1 cellular context compared by ENCODE assay signal in the genomic region with DNA sequence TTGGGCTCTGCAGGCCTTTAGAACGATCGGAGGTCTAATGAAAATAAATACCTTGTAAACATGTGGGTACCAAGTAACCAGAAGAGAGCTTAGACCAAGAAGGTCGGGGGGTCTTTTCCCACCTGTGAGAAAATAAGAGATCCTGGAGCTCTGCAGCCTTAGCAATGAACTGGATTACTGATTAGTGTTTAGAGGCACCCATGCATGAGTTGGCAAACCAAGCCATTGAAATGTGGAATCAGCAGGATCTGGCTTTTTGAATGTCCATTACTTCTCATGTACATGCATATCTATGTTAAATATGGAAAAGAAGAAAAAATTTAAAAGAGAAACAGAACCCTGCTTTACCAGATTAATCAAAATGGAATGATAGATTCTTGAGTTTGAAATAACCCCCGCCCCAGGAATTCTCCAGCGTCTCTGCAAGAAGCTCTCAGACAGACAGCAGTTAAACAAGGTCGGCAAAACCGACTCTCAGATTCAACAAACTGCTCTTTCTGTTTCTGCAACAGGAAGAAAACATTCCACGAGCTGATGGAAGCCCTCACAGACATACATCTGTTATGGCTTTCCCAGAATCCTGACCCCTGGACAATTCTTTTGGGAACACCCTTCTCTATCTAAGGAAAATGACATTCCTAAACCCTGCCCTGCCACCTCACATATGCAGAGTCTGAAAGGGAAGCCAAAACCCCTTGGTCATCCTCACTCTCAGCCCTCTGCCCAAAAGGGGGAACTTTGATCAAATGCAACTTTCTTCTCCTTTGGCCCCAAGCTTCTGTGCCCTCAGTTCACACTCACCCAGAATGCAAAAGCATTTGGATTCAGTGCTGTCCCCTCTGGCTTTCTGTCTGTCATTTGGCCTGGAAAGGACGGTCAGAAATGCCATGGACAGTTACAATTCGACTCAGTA.
TF ChIP-seq lines count a peak whose summit lies in the region.

No MANE protein-coding gene starts in this region.

TF ChIP-seq in SK-N-SH, 30 proteins besides CTCF, POLR2A, EP300 and RAD21:
- TF ChIP-seq, protein P1, sequence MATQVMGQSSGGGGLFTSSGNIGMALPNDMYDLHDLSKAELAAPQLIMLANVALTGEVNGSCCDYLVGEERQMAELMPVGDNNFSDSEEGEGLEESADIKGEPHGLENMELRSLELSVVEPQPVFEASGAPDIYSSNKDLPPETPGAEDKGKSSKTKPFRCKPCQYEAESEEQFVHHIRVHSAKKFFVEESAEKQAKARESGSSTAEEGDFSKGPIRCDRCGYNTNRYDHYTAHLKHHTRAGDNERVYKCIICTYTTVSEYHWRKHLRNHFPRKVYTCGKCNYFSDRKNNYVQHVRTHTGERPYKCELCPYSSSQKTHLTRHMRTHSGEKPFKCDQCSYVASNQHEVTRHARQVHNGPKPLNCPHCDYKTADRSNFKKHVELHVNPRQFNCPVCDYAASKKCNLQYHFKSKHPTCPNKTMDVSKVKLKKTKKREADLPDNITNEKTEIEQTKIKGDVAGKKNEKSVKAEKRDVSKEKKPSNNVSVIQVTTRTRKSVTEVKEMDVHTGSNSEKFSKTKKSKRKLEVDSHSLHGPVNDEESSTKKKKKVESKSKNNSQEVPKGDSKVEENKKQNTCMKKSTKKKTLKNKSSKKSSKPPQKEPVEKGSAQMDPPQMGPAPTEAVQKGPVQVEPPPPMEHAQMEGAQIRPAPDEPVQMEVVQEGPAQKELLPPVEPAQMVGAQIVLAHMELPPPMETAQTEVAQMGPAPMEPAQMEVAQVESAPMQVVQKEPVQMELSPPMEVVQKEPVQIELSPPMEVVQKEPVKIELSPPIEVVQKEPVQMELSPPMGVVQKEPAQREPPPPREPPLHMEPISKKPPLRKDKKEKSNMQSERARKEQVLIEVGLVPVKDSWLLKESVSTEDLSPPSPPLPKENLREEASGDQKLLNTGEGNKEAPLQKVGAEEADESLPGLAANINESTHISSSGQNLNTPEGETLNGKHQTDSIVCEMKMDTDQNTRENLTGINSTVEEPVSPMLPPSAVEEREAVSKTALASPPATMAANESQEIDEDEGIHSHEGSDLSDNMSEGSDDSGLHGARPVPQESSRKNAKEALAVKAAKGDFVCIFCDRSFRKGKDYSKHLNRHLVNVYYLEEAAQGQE (IDR thresholded peaks at IDR 0.05; ENCODE audit: low read depth, low read length), result no peak
- no peak for TF ChIP-seq EZH2phosphoT487 (IDR thresholded peaks at IDR 0.05; ENCODE audit: borderline replicate concordance, low read depth)
- TF ChIP-seq, protein P2, sequence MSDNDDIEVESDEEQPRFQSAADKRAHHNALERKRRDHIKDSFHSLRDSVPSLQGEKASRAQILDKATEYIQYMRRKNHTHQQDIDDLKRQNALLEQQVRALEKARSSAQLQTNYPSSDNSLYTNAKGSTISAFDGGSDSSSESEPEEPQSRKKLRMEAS (IDR thresholded peaks at IDR 0.05; ENCODE audit: low read depth), result no peak
- TF ChIP-seq CHD2 (IDR thresholded peaks at IDR 0.05; ENCODE audit: low read length, partially characterized antibody), result no peak
- TF ChIP-seq POLR2AphosphoS5 (IDR thresholded peaks at IDR 0.05; ENCODE audit: low read depth, low read length), result no peak
- no peak for TF ChIP-seq MXI1 (IDR thresholded peaks at IDR 0.05; ENCODE audit: low read depth, low read length)
- TF ChIP-seq GABPA (IDR thresholded peaks at IDR 0.05; ENCODE audit: low read depth), result no peak
